Comparison of ENCODE assay signal across 2 cellular contexts in the genomic region with DNA sequence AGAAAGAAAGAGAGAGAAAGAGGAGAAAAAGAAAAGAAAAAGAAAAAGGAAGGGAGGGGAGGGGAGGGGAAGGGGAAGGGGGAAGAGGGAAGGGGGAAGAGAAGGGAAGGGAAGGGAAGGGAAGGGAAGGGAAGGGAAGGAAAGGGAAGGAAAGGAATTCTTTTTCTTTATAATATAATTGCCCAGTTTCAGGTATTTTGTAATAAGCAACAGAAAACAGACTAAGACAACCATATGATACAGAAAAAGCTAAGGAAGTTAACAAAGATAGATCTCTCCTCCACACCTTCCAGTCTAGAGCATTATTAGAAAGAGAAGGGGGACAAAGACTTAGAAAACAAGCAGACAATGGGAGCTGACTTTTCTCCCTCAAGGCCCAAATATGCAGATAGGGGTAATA.
TF ChIP-seq lines count a peak whose summit lies in the region.

No MANE protein-coding gene starts in this region.

TF ChIP-seq in HepG2, 621 proteins besides CTCF, POLR2A, EP300 and RAD21:
- no peak for TF ChIP-seq DNMT1 (CRISPR knock-in tag; IDR thresholded peaks at IDR 0.05)
- TF ChIP-seq, protein P1, sequence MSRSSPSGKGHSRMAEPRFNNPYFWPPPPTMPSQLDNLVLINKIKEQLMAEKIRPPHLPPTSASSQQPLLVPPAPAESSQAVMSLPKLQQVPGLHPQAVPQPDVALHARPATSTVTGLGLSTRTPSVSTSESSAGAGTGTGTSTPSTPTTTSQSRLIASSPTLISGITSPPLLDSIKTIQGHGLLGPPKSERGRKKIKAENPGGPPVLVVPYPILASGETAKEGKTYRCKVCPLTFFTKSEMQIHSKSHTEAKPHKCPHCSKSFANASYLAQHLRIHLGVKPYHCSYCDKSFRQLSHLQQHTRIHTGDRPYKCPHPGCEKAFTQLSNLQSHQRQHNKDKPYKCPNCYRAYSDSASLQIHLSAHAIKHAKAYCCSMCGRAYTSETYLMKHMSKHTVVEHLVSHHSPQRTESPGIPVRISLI (CRISPR knock-in tag; IDR thresholded peaks at IDR 0.05; ENCODE audit: borderline replicate concordance) = no peak
- TF ChIP-seq ZFP36L2 (CRISPR knock-in tag; IDR thresholded peaks at IDR 0.05) = no peak
- TF ChIP-seq ZNF44 (CRISPR knock-in tag; IDR thresholded peaks at IDR 0.05) = no peak
- peak; percentile 80 for TF ChIP-seq HNRNPK (IDR thresholded peaks at IDR 0.05; ENCODE audit: low read depth, low read length, poor library complexity, severe bottlenecking)
- no peak for TF ChIP-seq HCFC1 (IDR thresholded peaks at IDR 0.05; ENCODE audit: low read depth, low read length)

TF ChIP-seq in K562, 482 proteins besides CTCF, POLR2A, EP300 and RAD21:
- TF ChIP-seq CCAR2 (IDR thresholded peaks at IDR 0.05; ENCODE audit: low read depth, low read length) (no peak), PCBP1 (IDR thresholded peaks at IDR 0.05; ENCODE audit: low read depth, low read length, poor library complexity, severe bottlenecking) (peak; percentile 33), CEBPB (tag; IDR thresholded peaks at IDR 0.05) (no peak), EZH2 (IDR thresholded peaks at IDR 0.05; ENCODE audit: borderline replicate concordance, low read depth, low read length) (no peak), YBX1 (IDR thresholded peaks at IDR 0.05) (no peak), PCBP2 (IDR thresholded peaks at IDR 0.05; ENCODE audit: low read depth, low read length, poor library complexity, severe bottlenecking) (peak; percentile 56), KLF6 (CRISPR knock-in tag; IDR thresholded peaks at IDR 0.05; ENCODE audit: borderline replicate concordance) (no peak)
- TF ChIP-seq, protein P2, sequence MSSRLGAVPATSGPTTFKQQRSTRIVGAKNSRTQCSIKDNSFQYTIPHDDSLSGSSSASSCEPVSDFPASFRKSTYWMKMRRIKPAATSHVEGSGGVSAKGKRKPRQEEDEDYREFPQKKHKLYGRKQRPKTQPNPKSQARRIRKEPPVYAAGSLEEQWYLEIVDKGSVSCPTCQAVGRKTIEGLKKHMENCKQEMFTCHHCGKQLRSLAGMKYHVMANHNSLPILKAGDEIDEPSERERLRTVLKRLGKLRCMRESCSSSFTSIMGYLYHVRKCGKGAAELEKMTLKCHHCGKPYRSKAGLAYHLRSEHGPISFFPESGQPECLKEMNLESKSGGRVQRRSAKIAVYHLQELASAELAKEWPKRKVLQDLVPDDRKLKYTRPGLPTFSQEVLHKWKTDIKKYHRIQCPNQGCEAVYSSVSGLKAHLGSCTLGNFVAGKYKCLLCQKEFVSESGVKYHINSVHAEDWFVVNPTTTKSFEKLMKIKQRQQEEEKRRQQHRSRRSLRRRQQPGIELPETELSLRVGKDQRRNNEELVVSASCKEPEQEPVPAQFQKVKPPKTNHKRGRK (tag; IDR thresholded peaks at IDR 0.05) = peak; percentile 27; the same call in 1 of the 2 replicates
- TF ChIP-seq, protein P3, sequence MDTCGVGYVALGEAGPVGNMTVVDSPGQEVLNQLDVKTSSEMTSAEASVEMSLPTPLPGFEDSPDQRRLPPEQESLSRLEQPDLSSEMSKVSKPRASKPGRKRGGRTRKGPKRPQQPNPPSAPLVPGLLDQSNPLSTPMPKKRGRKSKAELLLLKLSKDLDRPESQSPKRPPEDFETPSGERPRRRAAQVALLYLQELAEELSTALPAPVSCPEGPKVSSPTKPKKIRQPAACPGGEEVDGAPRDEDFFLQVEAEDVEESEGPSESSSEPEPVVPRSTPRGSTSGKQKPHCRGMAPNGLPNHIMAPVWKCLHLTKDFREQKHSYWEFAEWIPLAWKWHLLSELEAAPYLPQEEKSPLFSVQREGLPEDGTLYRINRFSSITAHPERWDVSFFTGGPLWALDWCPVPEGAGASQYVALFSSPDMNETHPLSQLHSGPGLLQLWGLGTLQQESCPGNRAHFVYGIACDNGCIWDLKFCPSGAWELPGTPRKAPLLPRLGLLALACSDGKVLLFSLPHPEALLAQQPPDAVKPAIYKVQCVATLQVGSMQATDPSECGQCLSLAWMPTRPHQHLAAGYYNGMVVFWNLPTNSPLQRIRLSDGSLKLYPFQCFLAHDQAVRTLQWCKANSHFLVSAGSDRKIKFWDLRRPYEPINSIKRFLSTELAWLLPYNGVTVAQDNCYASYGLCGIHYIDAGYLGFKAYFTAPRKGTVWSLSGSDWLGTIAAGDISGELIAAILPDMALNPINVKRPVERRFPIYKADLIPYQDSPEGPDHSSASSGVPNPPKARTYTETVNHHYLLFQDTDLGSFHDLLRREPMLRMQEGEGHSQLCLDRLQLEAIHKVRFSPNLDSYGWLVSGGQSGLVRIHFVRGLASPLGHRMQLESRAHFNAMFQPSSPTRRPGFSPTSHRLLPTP (IDR thresholded peaks at IDR 0.05; ENCODE audit: borderline replicate concordance, extremely low read depth, insufficient read length) = no peak
